Comparison of ENCODE assay signal across 8 cellular contexts in genomic region chr11:95705485-95706124, GRCh38.
DNase-seq lines count a peak whose midpoint lies in the region; TF ChIP-seq lines count a peak whose summit lies in the region.

No MANE protein-coding gene starts in this region.

- H3K79me1 ChIP-seq in H9 (ENCODE audit: insufficient read depth, low read depth, low read length, poor library complexity, severe bottlenecking): no peaks in the 10 kb centered on the region

- no peak overlapping the region for H3K4me3 ChIP-seq in fibroblast of villous mesenchyme (ENCODE audit: low read depth, low read length)

- H3K27ac Mint-ChIP-seq in H9: no peak overlapping the region
- no peak overlapping the region for H3K27ac Mint-ChIP-seq in activated T-helper 2 cell treated with anti-CD3 and anti-CD28 coated beads, Interferon-gamma antibody, Interleukin-2, Interleukin-4, amounts not matched to agents 10 μg/mL and 5 μg/mL and 100 μg/mL, durations not matched to agents 14 hours and 24 hours and 36 hours

- no peak overlapping the region for H3K4me2 ChIP-seq in H9 (ENCODE audit: insufficient read depth, insufficient read length, low read length)

- intact Hi-C loops in activated T-helper 2 cell treated with anti-CD3 and anti-CD28 coated beads, Interferon-gamma antibody, Interleukin-2, Interleukin-4, amounts not matched to agents 10 μg/mL and 5 μg/mL and 100 μg/mL, durations not matched to agents 14 hours and 24 hours and 36 hours (cut with micrococcal nuclease): loop anchor here (1.0 to 5.0 kb wide), 2 partner anchors 198 to 554 kb away; no protein-coding TSS in a partner anchor

- POLR2A ChIA-PET in RWPE1 (lab: Yijun Ruan, JAX; ENCODE audit: low non-redundant PET): no interaction called here

- no peak overlapping the region for H3T11ph ChIP-seq in H9 (ENCODE audit: low read length)

- no peak overlapping the region for H2BK5ac ChIP-seq in H9 (ENCODE audit: insufficient read length, low read length)

- no peak overlapping the region for H3K23ac ChIP-seq in H9 (ENCODE audit: insufficient read length, low read depth, low read length)

- H4K20me1 ChIP-seq in H9 (ENCODE audit: control insufficient read depth, insufficient read depth, insufficient read length): no peaks in the 10 kb centered on the region

- WGBS in H9 (ENCODE audit: extremely low coverage, insufficient read length, low lambda C conversion rate): no CpG with 5 or more reads among the region's 10 CpGs

- H3K4me1 ChIP-seq in H9 (ENCODE audit: insufficient read depth, low read length): no peaks in the 10 kb centered on the region

- H3K9me3 Mint-ChIP-seq in H9: no peaks in the 10 kb centered on the region
- H3K9me3 Mint-ChIP-seq in activated T-helper 2 cell treated with anti-CD3 and anti-CD28 coated beads, Interferon-gamma antibody, Interleukin-2, Interleukin-4, amounts not matched to agents 10 μg/mL and 5 μg/mL and 100 μg/mL, durations not matched to agents 14 hours and 24 hours and 36 hours: no peaks in the 10 kb centered on the region

- no peak overlapping the region for H4K8ac ChIP-seq in H9 (replicated peaks; ENCODE audit: insufficient read length, low read depth, low read length)

- no peak overlapping the region for H3K14ac ChIP-seq in H9 (ENCODE audit: insufficient read depth, low read length)

- H2BK20ac ChIP-seq in H9 (ENCODE audit: low read depth, low read length, poor library complexity, severe bottlenecking): no peak overlapping the region

- no peak overlapping the region for H2BK12ac ChIP-seq in H9 (ENCODE audit: insufficient read length, low read depth, low read length)

- no peak overlapping the region for H2AK5ac ChIP-seq in H9 (ENCODE audit: insufficient read length, low read length)

- H3K27me3 Mint-ChIP-seq in H9 (ENCODE audit: low read depth): no peaks in the 10 kb centered on the region
- H3K27me3 Mint-ChIP-seq in activated T-helper 2 cell treated with anti-CD3 and anti-CD28 coated beads, Interferon-gamma antibody, Interleukin-2, Interleukin-4, amounts not matched to agents 10 μg/mL and 5 μg/mL and 100 μg/mL, durations not matched to agents 14 hours and 24 hours and 36 hours (ENCODE audit: low read depth): no peaks in the 10 kb centered on the region

- no peak overlapping the region for H2BK120ac ChIP-seq in H9 (ENCODE audit: low read depth, low read length, poor library complexity, severe bottlenecking)

- H4K91ac ChIP-seq in H9 (ENCODE audit: insufficient read length, low read depth, low read length): no peak overlapping the region

- H2AFZ ChIP-seq in H9 (ENCODE audit: low read length): peak overlapping the region; percentile 43

- no peak overlapping the region for H2BK15ac ChIP-seq in H9 (ENCODE audit: low read depth, low read length)

- CTCF ChIA-PET in RWPE1 (lab: Yijun Ruan, JAX): interaction anchor here (0.6 to 1.9 kb wide), 33 partner anchors 10 to 575 kb away, joined by 3 to 31 read pairs (median 3); partner anchors contain the start of gene CEP57

- no peak overlapping the region for H3K27ac ChIP-seq in H9 (ENCODE audit: insufficient read length, low read depth, low read length)
- no peak overlapping the region for H3K27ac ChIP-seq in RWPE1
- peak overlapping the region; percentile 32 for H3K27ac ChIP-seq in substantia nigra (ENCODE audit: low read depth, low read length, poor library complexity, severe bottlenecking)

- H3K56ac ChIP-seq in H9 (ENCODE audit: insufficient read length, low read depth, low read length): no peak overlapping the region

- H3K4ac ChIP-seq in H9 (ENCODE audit: low read depth, low read length): no peak overlapping the region

- H3K36me3 Mint-ChIP-seq in H9 (ENCODE audit: insufficient read depth in 1 of 3, low read depth in 3 of 3): no peaks in the 10 kb centered on the region
- no peaks in the 10 kb centered on the region for H3K36me3 Mint-ChIP-seq in activated T-helper 2 cell treated with anti-CD3 and anti-CD28 coated beads, Interferon-gamma antibody, Interleukin-2, Interleukin-4, amounts not matched to agents 10 μg/mL and 5 μg/mL and 100 μg/mL, durations not matched to agents 14 hours and 24 hours and 36 hours (ENCODE audit: low read depth)

- H3K9ac ChIP-seq in H9 (ENCODE audit: extremely low read depth, insufficient read length, low read length): no peak overlapping the region

- H3K27me3 ChIP-seq in H9 (ENCODE audit: insufficient read depth, low read length): no peaks in the 10 kb centered on the region

- H4K5ac ChIP-seq in H9 (ENCODE audit: insufficient read length, low read depth, low read length): no peak overlapping the region

- peak; percentile 94 for DNase-seq in ELF-1 (ENCODE audit: low read depth, low spot score)
- DNase-seq in H9: peak; percentile 87
- DNase-seq in M059J (ENCODE audit: low read depth): peak; percentile 61
- DNase-seq in RWPE1 (ENCODE audit: low spot score): peak; percentile 62
- peak; percentile 73 for DNase-seq in activated T-helper 2 cell treated with anti-CD3 and anti-CD28 coated beads, Interferon-gamma antibody, Interleukin-2, Interleukin-4, amounts not matched to agents 10 μg/mL and 5 μg/mL and 100 μg/mL, durations not matched to agents 14 hours and 24 hours and 36 hours (ENCODE audit: low spot score)
- DNase-seq in fibroblast of villous mesenchyme (ENCODE audit: low read depth): peak; percentile 87
- DNase-seq in nucleus accumbens (lab: John Stamatoyannopoulos, UW): peak in 55 of 56 donors; percentile 7 to 91 (median 74)
- peak; percentile 2 to 90 (median 78) for DNase-seq in substantia nigra (lab: John Stamatoyannopoulos, UW)

- no peak overlapping the region for H3K4me3 Mint-ChIP-seq in H9
- no peak overlapping the region for H3K4me3 Mint-ChIP-seq in activated T-helper 2 cell treated with anti-CD3 and anti-CD28 coated beads, Interferon-gamma antibody, Interleukin-2, Interleukin-4, amounts not matched to agents 10 μg/mL and 5 μg/mL and 100 μg/mL, durations not matched to agents 14 hours and 24 hours and 36 hours (ENCODE audit: low read depth)

- no peaks in the 10 kb centered on the region for H3K79me2 ChIP-seq in H9 (ENCODE audit: insufficient read depth, low read length)

- peaks cover 2 to 5% of the 10 kb centered on the region in 2 experiments; a peak in 3 of 4 replicates for H3K4me1 Mint-ChIP-seq in H9
- H3K4me1 Mint-ChIP-seq in activated T-helper 2 cell treated with anti-CD3 and anti-CD28 coated beads, Interferon-gamma antibody, Interleukin-2, Interleukin-4, amounts not matched to agents 10 μg/mL and 5 μg/mL and 100 μg/mL, durations not matched to agents 14 hours and 24 hours and 36 hours (ENCODE audit: low read depth): peaks cover 19% of the 10 kb centered on the region

- no peaks in the 10 kb centered on the region for H3K9me3 ChIP-seq in H9 (ENCODE audit: control insufficient read depth, low read depth, low read length)

- peak; percentile 96 for TF ChIP-seq CTCF in H9 (conservative IDR thresholded peaks at IDR 0.05)
- peak; percentile 91 for TF ChIP-seq CTCF in RWPE1 (conservative IDR thresholded peaks at IDR 0.05; ENCODE audit: low read depth)
- peak; percentile 97 for TF ChIP-seq CTCF in fibroblast of villous mesenchyme (IDR thresholded peaks at IDR 0.05; ENCODE audit: insufficient read depth, low read depth, low read length)

- H3K18ac ChIP-seq in H9 (ENCODE audit: insufficient read length, low read depth, low read length): no peak overlapping the region

- no peaks in the 10 kb centered on the region for H3K23me2 ChIP-seq in H9 (ENCODE audit: insufficient read length, low read depth, low read length, poor library complexity, severe bottlenecking)
